In the genomic region with DNA sequence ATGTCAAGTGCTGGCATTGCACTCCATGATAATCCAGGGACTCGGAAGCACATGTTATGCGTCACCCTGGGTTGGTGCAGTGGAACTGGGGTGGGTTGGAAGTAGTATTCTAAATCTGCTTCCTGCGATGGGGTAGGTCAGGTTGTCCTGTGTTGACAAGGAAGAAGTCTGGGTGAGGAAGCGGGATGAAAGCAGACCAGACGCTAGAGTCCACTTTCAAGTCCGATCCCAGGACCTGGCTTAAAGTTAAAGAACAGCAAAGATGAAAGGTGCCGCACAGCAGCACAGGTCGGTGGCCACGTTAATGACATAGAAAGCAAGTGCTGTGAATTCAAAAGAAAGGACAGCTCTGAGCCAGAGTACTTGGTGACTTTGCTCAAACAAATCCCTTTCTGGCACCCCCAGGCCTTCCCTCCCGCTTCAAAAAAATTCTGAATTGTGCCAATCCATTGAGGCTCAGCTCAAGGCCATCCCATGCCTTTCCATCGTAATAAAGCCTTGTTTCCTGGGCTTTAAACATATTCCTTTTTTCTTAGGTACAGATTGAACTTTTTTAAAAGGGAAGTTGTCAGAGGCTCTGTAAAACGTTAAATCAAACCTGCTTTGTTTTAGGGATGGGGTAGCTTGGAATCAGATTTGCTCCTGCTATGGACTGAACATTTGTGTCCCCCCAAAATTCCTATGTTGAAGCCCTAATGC, we compare ENCODE assay signal across 1 cellular context.
TF ChIP-seq lines count a peak whose summit lies in the region.

No MANE protein-coding gene starts in this region.

TF ChIP-seq in HepG2, 621 proteins besides CTCF, POLR2A, EP300 and RAD21 (continues in another document):
- TF ChIP-seq, protein P1, sequence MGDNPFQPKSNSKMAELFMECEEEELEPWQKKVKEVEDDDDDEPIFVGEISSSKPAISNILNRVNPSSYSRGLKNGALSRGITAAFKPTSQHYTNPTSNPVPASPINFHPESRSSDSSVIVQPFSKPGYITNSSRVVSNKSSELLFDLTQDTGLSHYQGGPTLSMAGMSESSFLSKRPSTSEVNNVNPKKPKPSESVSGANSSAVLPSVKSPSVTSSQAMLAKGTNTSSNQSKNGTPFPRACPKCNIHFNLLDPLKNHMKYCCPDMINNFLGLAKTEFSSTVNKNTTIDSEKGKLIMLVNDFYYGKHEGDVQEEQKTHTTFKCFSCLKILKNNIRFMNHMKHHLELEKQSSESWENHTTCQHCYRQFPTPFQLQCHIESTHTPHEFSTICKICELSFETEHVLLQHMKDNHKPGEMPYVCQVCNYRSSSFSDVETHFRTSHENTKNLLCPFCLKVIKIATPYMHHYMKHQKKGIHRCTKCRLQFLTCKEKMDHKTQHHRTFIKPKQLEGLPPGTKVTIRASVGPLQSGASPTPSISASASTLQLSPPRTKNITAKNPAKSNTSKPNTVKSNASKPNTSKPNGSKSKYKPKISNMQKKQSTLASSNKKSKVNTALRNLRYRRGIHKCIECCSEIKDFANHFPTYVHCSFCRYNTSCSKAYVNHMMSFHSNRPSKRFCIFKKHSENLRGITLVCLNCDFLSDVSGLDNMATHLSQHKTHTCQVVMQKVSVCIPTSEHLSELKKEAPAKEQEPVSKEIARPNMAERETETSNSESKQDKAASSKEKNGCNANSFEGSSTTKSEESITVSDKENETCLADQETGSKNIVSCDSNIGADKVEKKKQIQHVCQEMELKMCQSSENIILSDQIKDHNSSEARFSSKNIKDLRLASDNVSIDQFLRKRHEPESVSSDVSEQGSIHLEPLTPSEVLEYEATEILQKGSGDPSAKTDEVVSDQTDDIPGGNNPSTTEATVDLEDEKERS (CRISPR knock-in tag; IDR thresholded peaks at IDR 0.05): no peak
- TF ChIP-seq ZNF30 (CRISPR knock-in tag; IDR thresholded peaks at IDR 0.05) (no peak), ERF (CRISPR knock-in tag; IDR thresholded peaks at IDR 0.05) (peak; percentile 59; the same call in 1 of the 2 replicates), GFI1 (CRISPR knock-in tag; IDR thresholded peaks at IDR 0.05; ENCODE audit: borderline replicate concordance) (peak; percentile 77), FOXK1 (CRISPR knock-in tag; IDR thresholded peaks at IDR 0.05; ENCODE audit: borderline replicate concordance, low read depth) (peak; percentile 42; the same call in 1 of the 2 replicates), SSRP1 (CRISPR knock-in tag; IDR thresholded peaks at IDR 0.05) (peak; percentile 68; the same call in 1 of the 2 replicates), ZNF607 (CRISPR knock-in tag; IDR thresholded peaks at IDR 0.05; ENCODE audit: borderline replicate concordance) (peak; percentile 61; the same call in 1 of the 2 replicates), ZNF12 (CRISPR knock-in tag; IDR thresholded peaks at IDR 0.05) (0 out of 2 replicates have a peak, but pooled peaks have one; percentile 32), SOX13 (IDR thresholded peaks at IDR 0.05) (no peak), SOX13 (CRISPR knock-in tag; conservative IDR thresholded peaks at IDR 0.05 in 1 of 2, IDR thresholded peaks at IDR 0.05 in 1 of 2) (peak in 1 of 2 experiments; percentile 82; a peak in 2 of 4 replicates), NR2F6 (IDR thresholded peaks at IDR 0.05) (peak; percentile 84), NR2F6 (CRISPR knock-in tag; IDR thresholded peaks at IDR 0.05) (peak; percentile 83), ZNF619 (CRISPR knock-in tag; IDR thresholded peaks at IDR 0.05) (no peak), NFKBIZ (CRISPR knock-in tag; IDR thresholded peaks at IDR 0.05) (peak; percentile 92), ZNF652 (CRISPR knock-in tag; IDR thresholded peaks at IDR 0.05; ENCODE audit: borderline replicate concordance, low read depth) (peak; percentile 20; the same call in 1 of the 2 replicates), HMG20A (CRISPR knock-in tag; IDR thresholded peaks at IDR 0.05; ENCODE audit: borderline replicate concordance) (peak; percentile 80; the same call in 1 of the 2 replicates), IRF2 (CRISPR knock-in tag; IDR thresholded peaks at IDR 0.05) (peak; percentile 74), MYC (CRISPR knock-in tag; IDR thresholded peaks at IDR 0.05; ENCODE audit: borderline replicate concordance) (peak; percentile 62; the same call in 1 of the 2 replicates), ELF4 (CRISPR knock-in tag; IDR thresholded peaks at IDR 0.05; ENCODE audit: borderline replicate concordance) (0 out of 2 replicates have a peak, but pooled peaks have one; percentile 30), KDM6A (CRISPR knock-in tag; IDR thresholded peaks at IDR 0.05; ENCODE audit: low read depth) (peak; percentile 12; the same call in 1 of the 2 replicates), CREB1 (IDR thresholded peaks at IDR 0.05) (no peak), CREB1 (CRISPR knock-in tag; IDR thresholded peaks at IDR 0.05) (peak; percentile 42; the same call in 1 of the 2 replicates), ZNF605 (CRISPR knock-in tag; IDR thresholded peaks at IDR 0.05) (no peak), TARDBP (CRISPR knock-in tag; IDR thresholded peaks at IDR 0.05) (peak; percentile 80), HNF4A (CRISPR knock-in tag; IDR thresholded peaks at IDR 0.05) (peak; percentile 81), NCOR1 (IDR thresholded peaks at IDR 0.05; ENCODE audit: borderline replicate concordance, low read length) (peak; percentile 64; the same call in 1 of the 2 replicates), ESRRA (CRISPR knock-in tag; IDR thresholded peaks at IDR 0.05; ENCODE audit: low read depth) (0 out of 2 replicates have a peak, but pooled peaks have one; percentile 64), ZNF720 (CRISPR knock-in tag; IDR thresholded peaks at IDR 0.05) (no peak), THYN1 (CRISPR knock-in tag; IDR thresholded peaks at IDR 0.05; ENCODE audit: borderline replicate concordance, low read depth) (no peak), ZFP41 (CRISPR knock-in tag; IDR thresholded peaks at IDR 0.05; ENCODE audit: borderline replicate concordance) (no peak), FOXA1 (IDR thresholded peaks at IDR 0.05) (no peak), FOXA1 (CRISPR knock-in tag; IDR thresholded peaks at IDR 0.05) (peak; percentile 83), KMT2A (CRISPR knock-in tag; IDR thresholded peaks at IDR 0.05) (no peak), RARA (CRISPR knock-in tag; IDR thresholded peaks at IDR 0.05) (peak; percentile 88), TOPORS (CRISPR knock-in tag; IDR thresholded peaks at IDR 0.05) (0 out of 2 replicates have a peak, but pooled peaks have one; percentile 18)
- TF ChIP-seq, protein P2, sequence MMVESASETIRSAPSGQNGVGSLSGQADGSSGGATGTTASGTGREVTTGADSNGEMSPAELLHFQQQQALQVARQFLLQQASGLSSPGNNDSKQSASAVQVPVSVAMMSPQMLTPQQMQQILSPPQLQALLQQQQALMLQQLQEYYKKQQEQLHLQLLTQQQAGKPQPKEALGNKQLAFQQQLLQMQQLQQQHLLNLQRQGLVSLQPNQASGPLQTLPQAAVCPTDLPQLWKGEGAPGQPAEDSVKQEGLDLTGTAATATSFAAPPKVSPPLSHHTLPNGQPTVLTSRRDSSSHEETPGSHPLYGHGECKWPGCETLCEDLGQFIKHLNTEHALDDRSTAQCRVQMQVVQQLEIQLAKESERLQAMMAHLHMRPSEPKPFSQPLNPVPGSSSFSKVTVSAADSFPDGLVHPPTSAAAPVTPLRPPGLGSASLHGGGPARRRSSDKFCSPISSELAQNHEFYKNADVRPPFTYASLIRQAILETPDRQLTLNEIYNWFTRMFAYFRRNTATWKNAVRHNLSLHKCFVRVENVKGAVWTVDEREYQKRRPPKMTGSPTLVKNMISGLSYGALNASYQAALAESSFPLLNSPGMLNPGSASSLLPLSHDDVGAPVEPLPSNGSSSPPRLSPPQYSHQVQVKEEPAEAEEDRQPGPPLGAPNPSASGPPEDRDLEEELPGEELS (CRISPR knock-in tag; IDR thresholded peaks at IDR 0.05): peak; percentile 78
- TF ChIP-seq, protein P3, sequence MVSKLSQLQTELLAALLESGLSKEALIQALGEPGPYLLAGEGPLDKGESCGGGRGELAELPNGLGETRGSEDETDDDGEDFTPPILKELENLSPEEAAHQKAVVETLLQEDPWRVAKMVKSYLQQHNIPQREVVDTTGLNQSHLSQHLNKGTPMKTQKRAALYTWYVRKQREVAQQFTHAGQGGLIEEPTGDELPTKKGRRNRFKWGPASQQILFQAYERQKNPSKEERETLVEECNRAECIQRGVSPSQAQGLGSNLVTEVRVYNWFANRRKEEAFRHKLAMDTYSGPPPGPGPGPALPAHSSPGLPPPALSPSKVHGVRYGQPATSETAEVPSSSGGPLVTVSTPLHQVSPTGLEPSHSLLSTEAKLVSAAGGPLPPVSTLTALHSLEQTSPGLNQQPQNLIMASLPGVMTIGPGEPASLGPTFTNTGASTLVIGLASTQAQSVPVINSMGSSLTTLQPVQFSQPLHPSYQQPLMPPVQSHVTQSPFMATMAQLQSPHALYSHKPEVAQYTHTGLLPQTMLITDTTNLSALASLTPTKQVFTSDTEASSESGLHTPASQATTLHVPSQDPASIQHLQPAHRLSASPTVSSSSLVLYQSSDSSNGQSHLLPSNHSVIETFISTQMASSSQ (IDR thresholded peaks at IDR 0.05; ENCODE audit: low read depth): peak; percentile 80
- TF ChIP-seq, protein P3 (CRISPR knock-in tag; IDR thresholded peaks at IDR 0.05; ENCODE audit: borderline replicate concordance): peak; percentile 94
- TF ChIP-seq, protein P4, sequence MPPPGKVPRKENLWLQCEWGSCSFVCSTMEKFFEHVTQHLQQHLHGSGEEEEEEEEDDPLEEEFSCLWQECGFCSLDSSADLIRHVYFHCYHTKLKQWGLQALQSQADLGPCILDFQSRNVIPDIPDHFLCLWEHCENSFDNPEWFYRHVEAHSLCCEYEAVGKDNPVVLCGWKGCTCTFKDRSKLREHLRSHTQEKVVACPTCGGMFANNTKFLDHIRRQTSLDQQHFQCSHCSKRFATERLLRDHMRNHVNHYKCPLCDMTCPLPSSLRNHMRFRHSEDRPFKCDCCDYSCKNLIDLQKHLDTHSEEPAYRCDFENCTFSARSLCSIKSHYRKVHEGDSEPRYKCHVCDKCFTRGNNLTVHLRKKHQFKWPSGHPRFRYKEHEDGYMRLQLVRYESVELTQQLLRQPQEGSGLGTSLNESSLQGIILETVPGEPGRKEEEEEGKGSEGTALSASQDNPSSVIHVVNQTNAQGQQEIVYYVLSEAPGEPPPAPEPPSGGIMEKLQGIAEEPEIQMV (CRISPR knock-in tag; IDR thresholded peaks at IDR 0.05; ENCODE audit: low read depth): peak; percentile 90
- TF ChIP-seq, protein P5, sequence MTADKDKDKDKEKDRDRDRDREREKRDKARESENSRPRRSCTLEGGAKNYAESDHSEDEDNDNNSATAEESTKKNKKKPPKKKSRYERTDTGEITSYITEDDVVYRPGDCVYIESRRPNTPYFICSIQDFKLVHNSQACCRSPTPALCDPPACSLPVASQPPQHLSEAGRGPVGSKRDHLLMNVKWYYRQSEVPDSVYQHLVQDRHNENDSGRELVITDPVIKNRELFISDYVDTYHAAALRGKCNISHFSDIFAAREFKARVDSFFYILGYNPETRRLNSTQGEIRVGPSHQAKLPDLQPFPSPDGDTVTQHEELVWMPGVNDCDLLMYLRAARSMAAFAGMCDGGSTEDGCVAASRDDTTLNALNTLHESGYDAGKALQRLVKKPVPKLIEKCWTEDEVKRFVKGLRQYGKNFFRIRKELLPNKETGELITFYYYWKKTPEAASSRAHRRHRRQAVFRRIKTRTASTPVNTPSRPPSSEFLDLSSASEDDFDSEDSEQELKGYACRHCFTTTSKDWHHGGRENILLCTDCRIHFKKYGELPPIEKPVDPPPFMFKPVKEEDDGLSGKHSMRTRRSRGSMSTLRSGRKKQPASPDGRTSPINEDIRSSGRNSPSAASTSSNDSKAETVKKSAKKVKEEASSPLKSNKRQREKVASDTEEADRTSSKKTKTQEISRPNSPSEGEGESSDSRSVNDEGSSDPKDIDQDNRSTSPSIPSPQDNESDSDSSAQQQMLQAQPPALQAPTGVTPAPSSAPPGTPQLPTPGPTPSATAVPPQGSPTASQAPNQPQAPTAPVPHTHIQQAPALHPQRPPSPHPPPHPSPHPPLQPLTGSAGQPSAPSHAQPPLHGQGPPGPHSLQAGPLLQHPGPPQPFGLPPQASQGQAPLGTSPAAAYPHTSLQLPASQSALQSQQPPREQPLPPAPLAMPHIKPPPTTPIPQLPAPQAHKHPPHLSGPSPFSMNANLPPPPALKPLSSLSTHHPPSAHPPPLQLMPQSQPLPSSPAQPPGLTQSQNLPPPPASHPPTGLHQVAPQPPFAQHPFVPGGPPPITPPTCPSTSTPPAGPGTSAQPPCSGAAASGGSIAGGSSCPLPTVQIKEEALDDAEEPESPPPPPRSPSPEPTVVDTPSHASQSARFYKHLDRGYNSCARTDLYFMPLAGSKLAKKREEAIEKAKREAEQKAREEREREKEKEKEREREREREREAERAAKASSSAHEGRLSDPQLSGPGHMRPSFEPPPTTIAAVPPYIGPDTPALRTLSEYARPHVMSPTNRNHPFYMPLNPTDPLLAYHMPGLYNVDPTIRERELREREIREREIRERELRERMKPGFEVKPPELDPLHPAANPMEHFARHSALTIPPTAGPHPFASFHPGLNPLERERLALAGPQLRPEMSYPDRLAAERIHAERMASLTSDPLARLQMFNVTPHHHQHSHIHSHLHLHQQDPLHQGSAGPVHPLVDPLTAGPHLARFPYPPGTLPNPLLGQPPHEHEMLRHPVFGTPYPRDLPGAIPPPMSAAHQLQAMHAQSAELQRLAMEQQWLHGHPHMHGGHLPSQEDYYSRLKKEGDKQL (CRISPR knock-in tag; IDR thresholded peaks at IDR 0.05; ENCODE audit: low read depth): 0 out of 2 replicates have a peak, but pooled peaks have one; percentile 45
- TF ChIP-seq, protein P6, sequence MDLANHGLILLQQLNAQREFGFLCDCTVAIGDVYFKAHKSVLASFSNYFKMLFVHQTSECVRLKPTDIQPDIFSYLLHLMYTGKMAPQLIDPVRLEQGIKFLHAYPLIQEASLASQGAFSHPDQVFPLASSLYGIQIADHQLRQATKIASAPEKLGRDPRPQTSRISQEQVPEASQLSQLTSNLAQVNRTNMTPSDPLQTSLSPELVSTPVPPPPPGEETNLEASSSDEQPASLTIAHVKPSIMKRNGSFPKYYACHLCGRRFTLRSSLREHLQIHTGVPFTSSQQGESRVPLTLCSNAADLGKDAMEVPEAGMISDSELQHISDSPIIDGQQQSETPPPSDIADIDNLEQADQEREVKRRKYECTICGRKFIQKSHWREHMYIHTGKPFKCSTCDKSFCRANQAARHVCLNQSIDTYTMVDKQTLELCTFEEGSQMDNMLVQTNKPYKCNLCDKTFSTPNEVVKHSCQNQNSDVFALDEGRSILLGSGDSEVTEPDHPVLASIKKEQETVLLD (CRISPR knock-in tag; IDR thresholded peaks at IDR 0.05; ENCODE audit: low read depth): no peak
